ENCODE assay signal across 14 cellular contexts in genomic region chr21:31351438-31351837, GRCh38. TPM values are rescaled to one million over a fixed set of nuclear protein-coding genes. Genes with fewer than 3 reads are reported as not detected.
DNase-seq lines count a peak whose midpoint lies in the region; ATAC-seq and TF ChIP-seq lines count a peak whose summit lies in the region.
"Had no signal": no experiment of that assay in that cellular context is flagged by ENCODE, and none has a peak within 500 bp of the region (broad histone marks: within the 10 kb centered on the region; RNA-seq: fewer than 3 reads in every experiment).

No MANE protein-coding gene starts in this region.

- no peak for DNase-seq in activated CD4-positive, alpha-beta T cell treated with anti-CD3 and anti-CD28 coated beads, Interleukin-2, amount 10 ng/mL, durations not matched to agents 7 days and 5 days
- DNase-seq in activated CD4-positive, alpha-beta T cell treated with anti-CD3 and anti-CD28 coated beads for 4 hours: no peak
- DNase-seq in RWPE2 (ENCODE audit: low spot score) (peak; percentile 87), epithelial cell of prostate (ENCODE audit: low read depth, low spot score) (no peak), NOMO-1 (lab: John Stamatoyannopoulos, UW; ENCODE audit: unreplicated experiment in 2 of 2) (no peak), dorsolateral prefrontal cortex (no peak), activated gamma-delta T cell (lab: John Stamatoyannopoulos, UW) (no peak)
- DNase-seq: kidney; NCI-H1436 treated with DMSO at 0.1 percent for 48 hours; NCI-H774; stimulated activated CD4-positive, alpha-beta T cell treated with anti-CD3 and anti-CD28 coated beads, Interleukin-12 subunit alpha, Interleukin-12 subunit beta, amount 100 ng/mL, for 4 hours had no signal

- H3K4me1 ChIP-seq in RWPE2 (ENCODE audit: insufficient read depth, poor library complexity, severe bottlenecking): peaks cover 36% of the 10 kb centered on the region
- H3K4me1 ChIP-seq in skeletal muscle satellite cell (ENCODE audit: control insufficient read depth, insufficient read depth, low read length): peaks cover 21% of the 10 kb centered on the region

- H3K27me3 Mint-ChIP-seq in activated CD4-positive, alpha-beta T cell treated with anti-CD3 and anti-CD28 coated beads, Interleukin-2, amount 10 ng/mL, durations not matched to agents 7 days and 5 days: no peaks in the 10 kb centered on the region

- intact Hi-C loops in dorsolateral prefrontal cortex (cut with DNase I): no loop called here

- H3K4me3 ChIP-seq in RWPE2 (ENCODE audit: severe bottlenecking) (no peak overlapping the region), skeletal muscle satellite cell (ENCODE audit: low read length) (no peak overlapping the region), dorsolateral prefrontal cortex (no peak overlapping the region)
- H3K4me3 ChIP-seq: A549 had no signal

- H3K27me3 ChIP-seq in RWPE2 (ENCODE audit: insufficient read depth, poor library complexity, severe bottlenecking): no peaks in the 10 kb centered on the region
- H3K27me3 ChIP-seq in skeletal muscle satellite cell (ENCODE audit: control insufficient read depth, insufficient read depth, low read length): no peaks in the 10 kb centered on the region
- no peaks in the 10 kb centered on the region for H3K27me3 ChIP-seq in dorsolateral prefrontal cortex

- no peak overlapping the region for H3K9ac ChIP-seq in skeletal muscle satellite cell (ENCODE audit: low read depth, low read length)

- POLR2A ChIA-PET in activated CD4-positive, alpha-beta T cell treated with anti-CD3 and anti-CD28 coated beads, Interleukin-2, amount 10 ng/mL, durations not matched to agents 7 days and 5 days (lab: Charles Lee): no interaction called here

- H3K4me3 Mint-ChIP-seq in activated CD4-positive, alpha-beta T cell treated with anti-CD3 and anti-CD28 coated beads, Interleukin-2, amount 10 ng/mL, durations not matched to agents 7 days and 5 days: no peak overlapping the region

- TF ChIP-seq CTCF in RWPE2 (IDR thresholded peaks at IDR 0.05; ENCODE audit: poor library complexity, severe bottlenecking) (no peak), dorsolateral prefrontal cortex (IDR thresholded peaks at IDR 0.05 in 54 of 56, conservative IDR thresholded peaks at IDR 0.05 in 2 of 56; ENCODE audit: low read depth in 1 of 56, partially characterized antibody in 56 of 56) (no peak)

- peaks cover 57% of the 10 kb centered on the region for H3K4me1 Mint-ChIP-seq in activated CD4-positive, alpha-beta T cell treated with anti-CD3 and anti-CD28 coated beads, Interleukin-2, amount 10 ng/mL, durations not matched to agents 7 days and 5 days

- H3K36me3 ChIP-seq in RWPE2 (ENCODE audit: low read depth) (no peaks in the 10 kb centered on the region), skeletal muscle satellite cell (ENCODE audit: insufficient read depth, low read length) (no peaks in the 10 kb centered on the region)

- H3K27ac ChIP-seq in RWPE2 (ENCODE audit: poor library complexity, severe bottlenecking) (peak overlapping the region; percentile 63), epithelial cell of prostate (peak overlapping the region; percentile 52), dorsolateral prefrontal cortex (peak overlapping the region in 1 of 59 donors; percentile 90)
- H3K27ac ChIP-seq: A549 had no signal

- peak overlapping the region; percentile 7 for H3K27ac Mint-ChIP-seq in activated CD4-positive, alpha-beta T cell treated with anti-CD3 and anti-CD28 coated beads, Interleukin-2, amount 10 ng/mL, durations not matched to agents 7 days and 5 days

- peaks cover 18% of the 10 kb centered on the region for H3K36me3 Mint-ChIP-seq in activated CD4-positive, alpha-beta T cell treated with anti-CD3 and anti-CD28 coated beads, Interleukin-2, amount 10 ng/mL, durations not matched to agents 7 days and 5 days (ENCODE audit: low read depth)

- H3K9me3 Mint-ChIP-seq in activated CD4-positive, alpha-beta T cell treated with anti-CD3 and anti-CD28 coated beads, Interleukin-2, amount 10 ng/mL, durations not matched to agents 7 days and 5 days: peaks cover 17% of the 10 kb centered on the region

- peak; percentile 60 for ATAC-seq in RWPE2 (ENCODE audit: low read depth)
- ATAC-seq: A549, esophagus mucosa had no signal

- CTCF ChIA-PET in activated CD4-positive, alpha-beta T cell treated with anti-CD3 and anti-CD28 coated beads, Interleukin-2, amount 10 ng/mL, durations not matched to agents 7 days and 5 days (lab: Charles Lee): no interaction called here

- H3K9me3 ChIP-seq in RWPE2 (ENCODE audit: severe bottlenecking): no peaks in the 10 kb centered on the region
- no peaks in the 10 kb centered on the region for H3K9me3 ChIP-seq in skeletal muscle satellite cell (replicated peaks; ENCODE audit: low read length)
- H3K9me3 ChIP-seq: A549 had no signal

- peak overlapping the region; percentile 35 for H3K4me2 ChIP-seq in skeletal muscle satellite cell (ENCODE audit: low read length)
- H3K4me2 ChIP-seq: A549 had no signal

RNA-seq across cellular contexts. Expression of gene TIAM1, which starts 7.4 kb away (rescaled TPM):
- total RNA-seq in activated CD4-positive, alpha-beta T cell treated with anti-CD3 and anti-CD28 coated beads, Interleukin-2, amount 10 ng/mL, durations not matched to agents 7 days and 5 days: 10 to 100 TPM; 55.7 to 59.1 TPM
- total RNA-seq in skeletal muscle satellite cell (2012; rRNA removed): 23.2 and 24.8 TPM in 2 replicates
- total RNA-seq in dorsolateral prefrontal cortex: 100 to 1,000 TPM in 9 of 120 experiments, 10 to 100 TPM in 111; 53.4 to 115 (median 79.5) TPM
